In the genomic region with DNA sequence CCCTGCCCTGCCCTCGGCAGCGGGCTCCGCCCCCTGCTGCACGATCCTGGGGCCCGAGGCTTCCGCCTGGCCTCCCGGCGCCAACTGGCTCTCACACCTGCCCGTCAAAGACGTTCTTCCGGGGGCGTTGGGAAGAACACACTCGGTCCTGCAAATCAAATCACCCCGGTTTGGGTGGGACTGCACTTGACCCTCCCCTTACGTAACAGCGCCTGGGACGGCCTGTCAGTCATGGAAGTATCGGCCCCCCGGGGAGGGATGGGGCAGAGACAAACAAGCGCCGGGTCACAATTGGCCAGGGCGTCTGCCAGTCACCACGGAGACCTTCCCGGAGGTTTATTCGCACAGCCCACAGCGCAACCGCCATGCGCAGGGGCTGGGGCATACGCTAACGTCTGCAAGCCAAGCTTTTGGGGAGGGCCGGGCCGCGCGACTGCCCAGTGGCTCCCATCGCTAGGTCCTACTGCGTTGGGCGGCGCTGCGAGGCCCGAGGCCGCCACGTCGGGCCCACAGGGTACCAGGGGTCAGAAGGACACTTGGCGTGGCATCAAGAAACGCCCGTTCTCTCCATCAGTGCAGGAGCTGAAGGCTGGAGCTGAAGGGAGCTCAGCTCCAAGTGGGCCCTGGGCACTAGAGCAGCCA, we compare ENCODE assay signal across 8 cellular contexts. TPM values are rescaled to one million over a fixed set of nuclear protein-coding genes. Genes with fewer than 3 reads are reported as not detected.
DNase-seq lines count a peak whose midpoint lies in the region; ATAC-seq lines count a peak whose summit lies in the region.

No MANE protein-coding gene starts in this region.

- peak overlapping the region; percentile 83 for H3K27ac ChIP-seq in effector memory CD4-positive, alpha-beta T cell (ENCODE audit: insufficient read depth, low read length, poor library complexity, severe bottlenecking)

- no peaks in the 10 kb centered on the region for H3K27me3 ChIP-seq in effector memory CD4-positive, alpha-beta T cell (replicated peaks; ENCODE audit: control insufficient read depth, insufficient read depth, low read length, poor library complexity, severe bottlenecking)

- H3K4me3 ChIP-seq in effector memory CD4-positive, alpha-beta T cell (ENCODE audit: insufficient read depth, low read depth, low read length, poor library complexity, severe bottlenecking) = peak overlapping the region; percentile 69

- peaks cover 8% of the 10 kb centered on the region for H3K36me3 ChIP-seq in effector memory CD4-positive, alpha-beta T cell (ENCODE audit: control insufficient read depth, insufficient read depth, low read length)

- H3K4me1 ChIP-seq in effector memory CD4-positive, alpha-beta T cell (ENCODE audit: control insufficient read depth, insufficient read depth, low read length, poor library complexity, severe bottlenecking) = peaks cover 30% of the 10 kb centered on the region

- H3K9me3 ChIP-seq in effector memory CD4-positive, alpha-beta T cell (ENCODE audit: control insufficient read depth, low read length) = no peaks in the 10 kb centered on the region

- ATAC-seq in GM21367 (IDR thresholded peaks at IDR 0.05; ENCODE audit: unreplicated experiment) = peak; percentile 94

- peak; percentile 100 for DNase-seq in COR-L47 (lab: John Stamatoyannopoulos, UW)
- DNase-seq in HT1080 (ENCODE audit: low read depth) = peak; percentile 100
- DNase-seq in NOMO-1 (lab: John Stamatoyannopoulos, UW; ENCODE audit: unreplicated experiment in 2 of 2) = peak; percentile 99 to 100
- peak; percentile 89 to 98 (median 96) for DNase-seq in activated CD8-positive, alpha-beta memory T cell treated with anti-CD3 and anti-CD28 coated beads for 48 hours (ENCODE audit: low read depth in 2 of 3, low spot score in 2 of 3)
- peak; percentile 98 to 100 (median 100) for DNase-seq in effector memory CD4-positive, alpha-beta T cell
- DNase-seq in medulla oblongata (ENCODE audit: extremely low spot score) = peak; percentile 100
- peak; percentile 99 to 100 (median 99) for DNase-seq in stimulated activated CD4-positive, alpha-beta T cell treated with anti-CD3 and anti-CD28 coated beads, TNF-alpha, amount 100 ng/mL, for 48 hours (ENCODE audit: low read depth in 3 of 3)

RNA-seq across cellular contexts. Expression of gene AKTIP, which starts 0.4 kb away (rescaled TPM):
- total RNA-seq in HT1080 (2014; rRNA removed; shearing (Covaris generic)) = 12.9 and 24.3 TPM in 2 replicates
- polyA plus RNA-seq in HT1080 (2015; cell fraction: cytosol; rRNA removed) = 19.7 and 28.0 TPM in 2 replicates
- 26.2 and 28.8 TPM in 2 replicates for polyA plus RNA-seq in HT1080 (2015; cell fraction: nucleus; rRNA removed)

Comparison
In these comparisons a context has a peak if more than half of its experiments do, and no peak if none do; other contexts are left out.
1. Peak in every context shown above with its lines: DNase-seq, ATAC-seq, H3K4me3 ChIP-seq and H3K27ac ChIP-seq.